Comparison of ENCODE assay signal across 1 cellular context in genomic region chr15:57090460-57090859, GRCh38.
A peak's percentile ranks its signal among the peaks of the same experiment; 100 is the strongest.
TF ChIP-seq lines count a peak whose summit lies in the region.

No MANE protein-coding gene starts in this region.

TF ChIP-seq in K562, 482 proteins besides CTCF, POLR2A, EP300 and RAD21 (continued from another document):
- TF ChIP-seq PBX2 (CRISPR knock-in tag; IDR thresholded peaks at IDR 0.05; ENCODE audit: low read depth) (no peak), PBX2 (tag; conservative IDR thresholded peaks at IDR 0.05; ENCODE audit: low read depth) (peak; percentile 95), ZNF274 (IDR thresholded peaks at IDR 0.05; ENCODE audit: borderline replicate concordance, low read depth, low read length) (no peak), CREM (IDR thresholded peaks at IDR 0.05; ENCODE audit: low read depth) (no peak), HMG20B (CRISPR knock-in tag; IDR thresholded peaks at IDR 0.05) (no peak), EP400 (IDR thresholded peaks at IDR 0.05) (no peak), NFXL1 (CRISPR knock-in tag; IDR thresholded peaks at IDR 0.05) (no peak)
- TF ChIP-seq, protein P1, sequence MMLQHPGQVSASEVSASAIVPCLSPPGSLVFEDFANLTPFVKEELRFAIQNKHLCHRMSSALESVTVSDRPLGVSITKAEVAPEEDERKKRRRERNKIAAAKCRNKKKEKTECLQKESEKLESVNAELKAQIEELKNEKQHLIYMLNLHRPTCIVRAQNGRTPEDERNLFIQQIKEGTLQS (IDR thresholded peaks at IDR 0.05), result no peak
- TF ChIP-seq, protein P1 (CRISPR knock-in tag; conservative IDR thresholded peaks at IDR 0.05), result no peak
TF ChIP-seq in K562: peak in this region for 7.
